In genomic region chr2:69780907-69781306, GRCh38 we compare ENCODE assay signal across 1 cellular context.
TF ChIP-seq lines count a peak whose summit lies in the region.

No MANE protein-coding gene starts in this region.

TF ChIP-seq in HEK293, 187 proteins besides CTCF, POLR2A, EP300 and RAD21:
- no peak for TF ChIP-seq PRDM10 (tag by site-specific recombination; IDR thresholded peaks at IDR 0.05)
- TF ChIP-seq ZNF449 (tag by site-specific recombination; IDR thresholded peaks at IDR 0.05): peak; percentile 32; the same call in 1 of the 2 replicates
TF ChIP-seq in HEK293: peak in this region for 1.
